8 cellular contexts compared by ENCODE assay signal in genomic region chr1:44807364-44808062, GRCh38. TPM values are rescaled to one million over a fixed set of nuclear protein-coding genes. Genes with fewer than 3 reads are reported as not detected.
DNase-seq lines count a peak whose midpoint lies in the region; ATAC-seq and TF ChIP-seq lines count a peak whose summit lies in the region.

No MANE protein-coding gene starts in this region.

- TF ChIP-seq CTCF in A673 (conservative IDR thresholded peaks at IDR 0.05; ENCODE audit: low read depth, low read length) (no peak), upper lobe of right lung (IDR thresholded peaks at IDR 0.05) (no peak)

- H3K27ac ChIP-seq in A673 (ENCODE audit: low read depth, low read length, poor library complexity, severe bottlenecking) (peak overlapping the region; percentile 98), HUES6 (ENCODE audit: low read depth, low read length) (peak overlapping the region; percentile 97), upper lobe of right lung (peak overlapping the region; percentile 100)

- no peaks in the 10 kb centered on the region for H3K9me3 Mint-ChIP-seq in T-helper 1 cell treated with Interleukin-12 subunit alpha and Interleukin-12 subunit beta and Interleukin-4 antibody, amounts not matched to agents 30 μg/mL and 1 μg/mL, for 36 hours

- peaks cover 67% of the 10 kb centered on the region for H3K4me1 Mint-ChIP-seq in T-helper 1 cell treated with Interleukin-12 subunit alpha and Interleukin-12 subunit beta and Interleukin-4 antibody, amounts not matched to agents 30 μg/mL and 1 μg/mL, for 36 hours (ENCODE audit: low read depth)

- H3K9ac ChIP-seq in HUES6 (ENCODE audit: low read length), result peak overlapping the region; percentile 96

- DNase-seq in A673 (ENCODE audit: low spot score), result peak; percentile 97
- peak; percentile 98 for DNase-seq in amniotic stem cell (lab: John Stamatoyannopoulos, UW)
- DNase-seq in left cardiac atrium, result peak; percentile 98
- DNase-seq in posterior vena cava (ENCODE audit: low spot score), result peak; percentile 99
- DNase-seq in upper lobe of right lung, result peak; percentile 98

- TSS peak; percentile 88 for BruUV-seq in A673 (replicated peaks; lab: Mats Ljungman, UMichigan)

- no peaks in the 10 kb centered on the region for H3K27me3 ChIP-seq in A673 (replicated peaks; ENCODE audit: insufficient read depth, low read depth, low read length, poor library complexity)
- no peaks in the 10 kb centered on the region for H3K27me3 ChIP-seq in HUES6 (ENCODE audit: control insufficient read depth, insufficient read depth, low read length)
- no peaks in the 10 kb centered on the region for H3K27me3 ChIP-seq in upper lobe of right lung

- peaks cover 56% of the 10 kb centered on the region for H3K36me3 Mint-ChIP-seq in T-helper 1 cell treated with Interleukin-12 subunit alpha and Interleukin-12 subunit beta and Interleukin-4 antibody, amounts not matched to agents 30 μg/mL and 1 μg/mL, for 36 hours (ENCODE audit: low read depth)

- POLR2A ChIA-PET in A673 (lab: Charles Lee; ENCODE audit: low non-redundant PET), result interaction anchor here (0.5 to 2.7 kb wide), 3 partner anchors 7 to 1248 kb away, joined by 3 to 18 read pairs (median 7); partner anchors contain the start of gene PLK3

- ATAC-seq in GM19043 (IDR thresholded peaks at IDR 0.05; ENCODE audit: low read depth, unreplicated experiment), result peak; percentile 36
- ATAC-seq in left cardiac atrium, result peak; percentile 82 to 83
- ATAC-seq in upper lobe of right lung, result peak; percentile 82

- peak overlapping the region; percentile 99 for H3K27ac Mint-ChIP-seq in T-helper 1 cell treated with Interleukin-12 subunit alpha and Interleukin-12 subunit beta and Interleukin-4 antibody, amounts not matched to agents 30 μg/mL and 1 μg/mL, for 36 hours

- peaks cover 9% of the 10 kb centered on the region for H3K36me3 ChIP-seq in A673 (ENCODE audit: insufficient read depth, low read length, poor library complexity, severe bottlenecking)
- H3K36me3 ChIP-seq in HUES6 (ENCODE audit: control insufficient read depth, insufficient read depth, low read length), result peaks cover 36% of the 10 kb centered on the region
- peaks cover 44% of the 10 kb centered on the region for H3K36me3 ChIP-seq in upper lobe of right lung

- CTCF ChIA-PET in A673 (lab: Charles Lee), result interaction anchor here (0.6 kb wide), 1 partner anchor 80 kb away, joined by 3 read pairs; no protein-coding TSS in a partner anchor

- H3K4me1 ChIP-seq in A673 (ENCODE audit: insufficient read depth, low read length, poor library complexity, severe bottlenecking), result peaks cover 55% of the 10 kb centered on the region
- H3K4me1 ChIP-seq in HUES6 (ENCODE audit: control insufficient read depth, insufficient read depth, low read length), result peaks cover 46% of the 10 kb centered on the region
- H3K4me1 ChIP-seq in upper lobe of right lung, result peaks cover 78% of the 10 kb centered on the region

- peak overlapping the region; percentile 79 for H3K4me3 Mint-ChIP-seq in T-helper 1 cell treated with Interleukin-12 subunit alpha and Interleukin-12 subunit beta and Interleukin-4 antibody, amounts not matched to agents 30 μg/mL and 1 μg/mL, for 36 hours

- H3K4me3 ChIP-seq in A673 (ENCODE audit: low read depth, low read length, poor library complexity, severe bottlenecking), result no peak overlapping the region
- H3K4me3 ChIP-seq in HUES6 (ENCODE audit: low read depth, low read length), result peak overlapping the region; percentile 20; the same call in 1 of the 2 replicates
- peak overlapping the region; percentile 45 for H3K4me3 ChIP-seq in upper lobe of right lung

- intact Hi-C loops in A673 (cut with micrococcal nuclease; ENCODE audit: unreplicated experiment), result loop anchor here (10.0 kb wide), 1 partner anchor 497 kb away; no protein-coding TSS in a partner anchor
- intact Hi-C loops in left cardiac atrium (cut with DNase I), result no loop called here
- intact Hi-C loops in posterior vena cava (cut with DNase I), result no loop called here
- intact Hi-C loops in upper lobe of right lung (cut with DNase I), result no loop called here

- H3K27me3 Mint-ChIP-seq in T-helper 1 cell treated with Interleukin-12 subunit alpha and Interleukin-12 subunit beta and Interleukin-4 antibody, amounts not matched to agents 30 μg/mL and 1 μg/mL, for 36 hours (ENCODE audit: low read depth), result no peaks in the 10 kb centered on the region

- H3K9me3 ChIP-seq in A673 (ENCODE audit: low read depth, low read length, poor library complexity, severe bottlenecking), result no peaks in the 10 kb centered on the region
- no peaks in the 10 kb centered on the region for H3K9me3 ChIP-seq in HUES6 (ENCODE audit: control insufficient read depth, insufficient read depth, low read depth, low read length)
- H3K9me3 ChIP-seq in upper lobe of right lung, result no peaks in the 10 kb centered on the region

RNA-seq across cellular contexts. Expression of gene DYNLT4, which starts 0.4 kb away (rescaled TPM):
- 0.44 and 0.54 TPM in 2 replicates for total RNA-seq in A673 (2021)
- under 1 TPM; 0.71 to 0.79 TPM for total RNA-seq in left cardiac atrium
- total RNA-seq in posterior vena cava, result not detected
- not detected for total RNA-seq in upper lobe of right lung

RNA-seq across cellular contexts. Expression of gene BTBD19, which starts 0.8 kb away (rescaled TPM):
- total RNA-seq in A673 (2021) (10.3 and 12.6 TPM in 2 replicates), left cardiac atrium (1 to 10 TPM; 4.0 to 8.6 TPM), posterior vena cava (10 to 100 TPM; 13.5 to 22.2 TPM), upper lobe of right lung (9.2 TPM)

RNA-seq across cellular contexts. Expression of gene PLK3, which starts 7.3 kb away (rescaled TPM):
- total RNA-seq in A673 (2021), result 10.8 and 15.6 TPM in 2 replicates
- total RNA-seq in left cardiac atrium, result 10 to 100 TPM in 1 of 2 donors, 1 to 10 TPM in 1; 7.6 to 16.1 TPM
- 10 to 100 TPM; 20.1 to 32.7 TPM for total RNA-seq in posterior vena cava
- 38.8 TPM for total RNA-seq in upper lobe of right lung

RNA-seq across cellular contexts. Expression of gene BEST4, which starts 19.5 kb away (rescaled TPM):
- total RNA-seq in A673 (2021), result not detected in 2 replicates
- total RNA-seq in left cardiac atrium, result under 1 TPM; 0.12 to 0.31 TPM
- total RNA-seq in posterior vena cava, result under 1 TPM; 0.37 to 0.38 TPM
- not detected for total RNA-seq in upper lobe of right lung

RNA-seq across cellular contexts. Expression of gene RPS8, which starts 32.2 kb away (rescaled TPM):
- total RNA-seq in A673 (2021) (1,717 and 1,734 TPM in 2 replicates), left cardiac atrium (100 to 1,000 TPM; 950 to 999 TPM), posterior vena cava (1,000 to 10,000 TPM; 1,440 to 1,494 TPM), upper lobe of right lung (1,338 TPM)
